Comparison of ENCODE assay signal across 10 cellular contexts in genomic region chr5:133245191-133246052, GRCh38.
DNase-seq lines count a peak whose midpoint lies in the region; ATAC-seq, FAIRE-seq and TF ChIP-seq lines count a peak whose summit lies in the region.
"Had no signal": no experiment of that assay in that cellular context is flagged by ENCODE, and none has a peak within 500 bp of the region (broad histone marks: within the 10 kb centered on the region; RNA-seq: fewer than 3 reads in every experiment).

No MANE protein-coding gene starts in this region.

- POLR2A ChIA-PET in A549 (lab: Yijun Ruan, JAX): interaction anchor here (0.7 to 1.8 kb wide), 4 partner anchors 18 to 135 kb away, joined by 3 to 6 read pairs (median 4); no protein-coding TSS in a partner anchor

- H3K4me3 ChIP-seq in A549: no peak overlapping the region
- H3K4me3 ChIP-seq in RWPE2 (ENCODE audit: severe bottlenecking): no peak overlapping the region
- H3K4me3 ChIP-seq in right cardiac atrium (ENCODE audit: low read length): no peak overlapping the region
- H3K4me3 ChIP-seq: thoracic aorta had no signal

- peak overlapping the region; percentile 87 for H3K4me2 ChIP-seq in A549

- intact Hi-C loops in right cardiac atrium (cut with DNase I): loop anchor here in 3 of 4 donors (5.0 to 10.0 kb wide), 2 partner anchors 121 to 133 kb away; no protein-coding TSS in a partner anchor

- CTCF ChIA-PET in A549 (lab: Yijun Ruan, JAX): interaction anchor here (0.7 to 13.4 kb wide), 6 partner anchors 12 to 130 kb away, joined by 3 to 302 read pairs (median 5); no protein-coding TSS in a partner anchor

- ATAC-seq in A549: peak; percentile 83 to 87
- ATAC-seq in GM21717 (IDR thresholded peaks at IDR 0.05; ENCODE audit: unreplicated experiment): peak; percentile 36
- ATAC-seq in RWPE2 (ENCODE audit: low read depth): peak; percentile 92
- ATAC-seq in right cardiac atrium: no peak
- no peak for ATAC-seq in GM18861 (IDR thresholded peaks at IDR 0.05; ENCODE audit: unreplicated experiment)

- DNase-seq in A549 (ENCODE audit: low read depth in 1 of 2, low spot score in 1 of 2) (peak; percentile 95 to 98), RWPE2 (ENCODE audit: low spot score) (peak; percentile 93), fibroblast of peridontal ligament (ENCODE audit: extremely low read depth) (peak; percentile 18), T-helper 9 cell (no peak), right cardiac atrium (no peak)
- DNase-seq in stimulated activated CD4-positive, alpha-beta T cell treated with anti-CD3 and anti-CD28 coated beads, Interleukin-4, amount 100 ng/mL, for 4 hours: peak; percentile 6 to 32

- peak in 1 of 2 experiments; percentile 8; a peak in 3 of 5 replicates for TF ChIP-seq RAD21 in A549 (conservative IDR thresholded peaks at IDR 0.05 in 1 of 2, IDR thresholded peaks at IDR 0.05 in 1 of 2)

- H3K27ac ChIP-seq in A549: peak overlapping the region; percentile 89 to 94
- peak overlapping the region; percentile 67 for H3K27ac ChIP-seq in RWPE2 (ENCODE audit: poor library complexity, severe bottlenecking)
- H3K27ac ChIP-seq in right cardiac atrium (ENCODE audit: low read length): no peak overlapping the region
- H3K27ac ChIP-seq: thoracic aorta had no signal

- peak; percentile 91 to 93 for TF ChIP-seq EP300 in A549 (IDR thresholded peaks at IDR 0.05)

- H3K9me3 ChIP-seq in A549: no peaks in the 10 kb centered on the region
- H3K9me3 ChIP-seq in RWPE2 (ENCODE audit: severe bottlenecking): no peaks in the 10 kb centered on the region
- H3K9me3 ChIP-seq in right cardiac atrium (ENCODE audit: control insufficient read depth, low read length): no peaks in the 10 kb centered on the region
- H3K9me3 ChIP-seq: thoracic aorta had no signal

- peaks cover 81% of the 10 kb centered on the region for H3K4me1 ChIP-seq in A549
- H3K4me1 ChIP-seq in RWPE2 (ENCODE audit: insufficient read depth, poor library complexity, severe bottlenecking): peaks cover 34% of the 10 kb centered on the region
- no peaks in the 10 kb centered on the region for H3K4me1 ChIP-seq in right cardiac atrium (ENCODE audit: control insufficient read depth, insufficient read depth, low read length)

- WGBS in A549 (ENCODE audit: missing lambda C conversion rate): 2% methylated on average over 11 of the region's 11 CpGs
- WGBS in right cardiac atrium: 74% methylated on average over 11 of the region's 11 CpGs

- FAIRE-seq in A549 (lab: Jason Lieb, UNC): peak; percentile 98
- FAIRE-seq: colon had no signal

- H3K36me3 ChIP-seq in RWPE2 (ENCODE audit: low read depth): no peaks in the 10 kb centered on the region
- H3K36me3 ChIP-seq: thoracic aorta had no signal

- no peaks in the 10 kb centered on the region for H3K27me3 ChIP-seq in RWPE2 (ENCODE audit: insufficient read depth, poor library complexity, severe bottlenecking)
- no peaks in the 10 kb centered on the region for H3K27me3 ChIP-seq in right cardiac atrium (ENCODE audit: control insufficient read depth, insufficient read depth)

- no peak for TF ChIP-seq CTCF in A549 (IDR thresholded peaks at IDR 0.05)
- TF ChIP-seq CTCF in RWPE2 (IDR thresholded peaks at IDR 0.05; ENCODE audit: poor library complexity, severe bottlenecking): no peak

- TF ChIP-seq POLR2A in A549 (IDR thresholded peaks at IDR 0.05; ENCODE audit: low read length): no peak

TF ChIP-seq in A549, 52 proteins besides CTCF, POLR2A, EP300 and RAD21 (continues in another document):
- TF ChIP-seq EHMT2 (IDR thresholded peaks at IDR 0.05; ENCODE audit: low read depth) (no peak), JUNB (IDR thresholded peaks at IDR 0.05) (peak; percentile 99), RNF2 (IDR thresholded peaks at IDR 0.05; ENCODE audit: borderline replicate concordance, low read depth) (no peak), CBX8 (IDR thresholded peaks at IDR 0.05) (no peak), HMGXB4 (CRISPR knock-in tag; IDR thresholded peaks at IDR 0.05; ENCODE audit: borderline replicate concordance) (no peak), CEBPB (IDR thresholded peaks at IDR 0.05) (peak in 1 of 2 experiments; percentile 57; a peak in 3 of 4 replicates), CBX2 (IDR thresholded peaks at IDR 0.05; ENCODE audit: borderline replicate concordance, low read depth) (no peak), REST (IDR thresholded peaks at IDR 0.05) (no peak), NFE2L2 (conservative IDR thresholded peaks at IDR 0.05; ENCODE audit: low read length) (no peak), ELK1 (IDR thresholded peaks at IDR 0.05; ENCODE audit: low read depth, low read length) (no peak), NR3C1 (IDR thresholded peaks at IDR 0.05) (no peak), SMC3 (IDR thresholded peaks at IDR 0.05) (peak; percentile 47; the same call in 1 of the 3 replicates), HEYL (CRISPR knock-in tag; IDR thresholded peaks at IDR 0.05) (no peak), HES2 (IDR thresholded peaks at IDR 0.05) (no peak), MYC (IDR thresholded peaks at IDR 0.05; ENCODE audit: borderline replicate concordance, low read length) (peak; percentile 54; the same call in 1 of the 2 replicates), ZSCAN20 (CRISPR knock-in tag; IDR thresholded peaks at IDR 0.05) (no peak), PBX3 (IDR thresholded peaks at IDR 0.05) (peak; percentile 67), RCOR1 (IDR thresholded peaks at IDR 0.05; ENCODE audit: low read depth, low read length) (0 out of 2 replicates have a peak, but pooled peaks have one; percentile 58), GATA3 (IDR thresholded peaks at IDR 0.05; ENCODE audit: borderline replicate concordance) (peak; percentile 92), FOSL2 (IDR thresholded peaks at IDR 0.05) (peak; percentile 100), FOSL2 (CRISPR knock-in tag; IDR thresholded peaks at IDR 0.05) (peak; percentile 99), FOXS1 (CRISPR knock-in tag; IDR thresholded peaks at IDR 0.05) (no peak), CHD4 (IDR thresholded peaks at IDR 0.05; ENCODE audit: borderline replicate concordance) (no peak)

Comparison
In these comparisons a context has a peak if more than half of its experiments do, and no peak if none do; other contexts are left out.
1. ATAC-seq: peak in A549 (2 of 2), GM21717 (single experiment) and RWPE2 (single experiment); none in right cardiac atrium (0 of 2) and GM18861 (single experiment).
2. DNase-seq: peak in A549 (2 of 2), RWPE2 (single experiment), fibroblast of peridontal ligament (single experiment) and stimulated activated CD4-positive, alpha-beta T cell treated with anti-CD3 and anti-CD28 coated beads, Interleukin-4, amount 100 ng/mL, for 4 hours (2 of 2); none in T-helper 9 cell (single experiment) and right cardiac atrium (0 of 3).